Comparison of ENCODE assay signal across 8 cellular contexts in genomic region chr2:190181066-190181681, GRCh38.
DNase-seq lines count a peak whose midpoint lies in the region; TF ChIP-seq lines count a peak whose summit lies in the region.

No MANE protein-coding gene starts in this region.

- peak overlapping the region; percentile 87 for H3K4me3 ChIP-seq in MM.1S (ENCODE audit: low read length)
- peak overlapping the region; percentile 61 to 72 for H3K4me3 ChIP-seq in muscle layer of colon (ENCODE audit: low read depth in 1 of 2, low read length in 2 of 2)

- H4K20me1 ChIP-seq in MM.1S (ENCODE audit: insufficient read depth, low read length) = no peaks in the 10 kb centered on the region

- H3K9me2 ChIP-seq in MM.1S (replicated peaks; ENCODE audit: insufficient read depth, low read length) = no peaks in the 10 kb centered on the region

- H3K27me3 ChIP-seq in MM.1S (replicated peaks; ENCODE audit: insufficient read depth, low read length) (no peaks in the 10 kb centered on the region), muscle layer of colon (ENCODE audit: control insufficient read depth in 1 of 2, insufficient read depth in 2 of 2, low read length in 2 of 2) (no peaks in the 10 kb centered on the region)

- peak; percentile 26 for DNase-seq in Daoy (ENCODE audit: low read depth)
- DNase-seq in GM20000 (ENCODE audit: low spot score) = peak; percentile 16
- peak; percentile 49 for DNase-seq in MM.1S
- DNase-seq in DMS114 treated with DMSO at 0.1 percent for 48 hours (lab: John Stamatoyannopoulos, UW; ENCODE audit: unreplicated experiment) = no peak
- no peak for DNase-seq in NCI-H2107 (lab: John Stamatoyannopoulos, UW)
- no peak for DNase-seq in CD1c-positive myeloid dendritic cell (ENCODE audit: extremely low spot score)

- peaks cover 33% of the 10 kb centered on the region for H3K79me2 ChIP-seq in MM.1S (ENCODE audit: low read length)

- H3F3A ChIP-seq in MM.1S (ENCODE audit: insufficient read depth, low read length) = peaks cover 25% of the 10 kb centered on the region

- H3K36me3 ChIP-seq in MM.1S (replicated peaks; ENCODE audit: insufficient read depth, low read length) (no peaks in the 10 kb centered on the region), muscle layer of colon (ENCODE audit: insufficient read depth, low read length) (no peaks in the 10 kb centered on the region)

- peak overlapping the region; percentile 62 for H2AFZ ChIP-seq in MM.1S (ENCODE audit: low read length)

- H3K9me3 ChIP-seq in MM.1S (replicated peaks; ENCODE audit: insufficient read depth, low read length) (no peaks in the 10 kb centered on the region), muscle layer of colon (ENCODE audit: low read length) (no peaks in the 10 kb centered on the region)

- H3K9ac ChIP-seq in MM.1S (ENCODE audit: low read length) = peak overlapping the region; percentile 90
- H3K9ac ChIP-seq in muscle layer of colon (ENCODE audit: low read length) = no peak overlapping the region

- H3K4me1 ChIP-seq in MM.1S (ENCODE audit: low read length) (peaks cover 28% of the 10 kb centered on the region), muscle layer of colon (ENCODE audit: insufficient read depth, low read length) (peaks cover 7% of the 10 kb centered on the region)

- H3K4me2 ChIP-seq in MM.1S (ENCODE audit: low read depth, low read length) = peak overlapping the region; percentile 94

- H3K27ac ChIP-seq in MM.1S (ENCODE audit: low read length) (peak overlapping the region; percentile 67; the same call in 1 of the 2 replicates), cingulate gyrus (ENCODE audit: low read depth, low read length) (peak overlapping the region; percentile 87), muscle layer of colon (ENCODE audit: low read depth, low read length) (peak overlapping the region; percentile 46)

- TF ChIP-seq CTCF in GM20000 (IDR thresholded peaks at IDR 0.05; ENCODE audit: extremely low read depth, missing control alignments) (no peak), MM.1S (IDR thresholded peaks at IDR 0.05; ENCODE audit: low read length) (no peak)

Comparison
In these comparisons a context has a peak if more than half of its experiments do, and no peak if none do; other contexts are left out.
1. DNase-seq: peak in Daoy (single experiment), GM20000 (single experiment) and MM.1S (single experiment); none in DMS114 treated with DMSO at 0.1 percent for 48 hours (single experiment), NCI-H2107 (single experiment) and CD1c-positive myeloid dendritic cell (single experiment).
2. Peak in every context shown above with its lines, with median percentiles within 50 percentile points of each other: H3K27ac ChIP-seq.